8 cellular contexts compared by ENCODE assay signal in genomic region chr9:120714846-120715231, GRCh38. TPM values are rescaled to one million over a fixed set of nuclear protein-coding genes. Genes with fewer than 3 reads are reported as not detected.
DNase-seq lines count a peak whose midpoint lies in the region; ATAC-seq and TF ChIP-seq lines count a peak whose summit lies in the region.

No MANE protein-coding gene starts in this region.

- CTCF ChIA-PET in activated naive CD4-positive, alpha-beta T cell treated with anti-CD3 and anti-CD28 coated beads for 36 hours (lab: Charles Lee): interaction anchor here (1.0 to 1.4 kb wide), 2 partner anchors 12 to 95 kb away, joined by 3 to 4 read pairs; no protein-coding TSS in a partner anchor

- H3K9ac ChIP-seq in OCI-LY1 (ENCODE audit: low read length): peak overlapping the region; percentile 93

- ATAC-seq in esophagus mucosa (peak; percentile 67), HG02588 (IDR thresholded peaks at IDR 0.05; ENCODE audit: unreplicated experiment) (no peak)

- H3K27ac ChIP-seq in OCI-LY1 (ENCODE audit: low read depth, low read length, poor library complexity, severe bottlenecking): peak overlapping the region; percentile 29

- no peaks in the 10 kb centered on the region for H4K20me1 ChIP-seq in OCI-LY1 (ENCODE audit: insufficient read depth, low read length)

- no peak overlapping the region for H3K27ac Mint-ChIP-seq in activated naive CD4-positive, alpha-beta T cell treated with anti-CD3 and anti-CD28 coated beads for 36 hours
- peak overlapping the region; percentile 91 for H3K27ac Mint-ChIP-seq in progenitor cell of endocrine pancreas

- no peaks in the 10 kb centered on the region for H3K27me3 ChIP-seq in OCI-LY1 (ENCODE audit: insufficient read depth, low read length)

- H3K27me3 Mint-ChIP-seq in activated naive CD4-positive, alpha-beta T cell treated with anti-CD3 and anti-CD28 coated beads for 36 hours (ENCODE audit: low read depth): no peaks in the 10 kb centered on the region
- no peaks in the 10 kb centered on the region for H3K27me3 Mint-ChIP-seq in progenitor cell of endocrine pancreas

- H3F3A ChIP-seq in OCI-LY1 (ENCODE audit: insufficient read depth, low read length): no peaks in the 10 kb centered on the region

- H3K4me3 ChIP-seq in OCI-LY1 (ENCODE audit: low read depth, low read length, poor library complexity, severe bottlenecking): peak overlapping the region; percentile 84

- intact Hi-C loops in activated naive CD4-positive, alpha-beta T cell treated with anti-CD3 and anti-CD28 coated beads for 36 hours (cut with micrococcal nuclease): loop anchor here (1.0 to 5.0 kb wide), 10 partner anchors 41 to 487 kb away; partner anchors contain the start of genes CDK5RAP2, CNTRL, FBXW2 and RAB14

- H3K4me1 Mint-ChIP-seq in activated naive CD4-positive, alpha-beta T cell treated with anti-CD3 and anti-CD28 coated beads for 36 hours (ENCODE audit: low read depth): peaks cover 35% of the 10 kb centered on the region
- peaks cover 39% of the 10 kb centered on the region for H3K4me1 Mint-ChIP-seq in progenitor cell of endocrine pancreas (ENCODE audit: low read depth)

- H3K36me3 ChIP-seq in OCI-LY1 (ENCODE audit: insufficient read depth, low read length): no peaks in the 10 kb centered on the region

- H3K9me3 ChIP-seq in OCI-LY1 (ENCODE audit: low read length): no peaks in the 10 kb centered on the region

- no peaks in the 10 kb centered on the region for H3K9me2 ChIP-seq in OCI-LY1 (ENCODE audit: low read depth, low read length)

- peak overlapping the region; percentile 82 for H3K4me3 Mint-ChIP-seq in activated naive CD4-positive, alpha-beta T cell treated with anti-CD3 and anti-CD28 coated beads for 36 hours
- H3K4me3 Mint-ChIP-seq in progenitor cell of endocrine pancreas (ENCODE audit: low read depth): peak overlapping the region; percentile 84

- DNase-seq in activated naive CD4-positive, alpha-beta T cell treated with anti-CD3 and anti-CD28 coated beads for 36 hours: no peak
- DNase-seq in activated naive CD4-positive, alpha-beta T cell (lab: John Stamatoyannopoulos, UW): no peak
- DNase-seq in progenitor cell of endocrine pancreas (ENCODE audit: low spot score, unreplicated experiment) (peak; percentile 27), NCI-H187 (lab: John Stamatoyannopoulos, UW) (no peak), ACHN (no peak)

- no peaks in the 10 kb centered on the region for H3K36me3 Mint-ChIP-seq in activated naive CD4-positive, alpha-beta T cell treated with anti-CD3 and anti-CD28 coated beads for 36 hours (ENCODE audit: low read depth)
- peaks cover 2% of the 10 kb centered on the region for H3K36me3 Mint-ChIP-seq in progenitor cell of endocrine pancreas (ENCODE audit: insufficient read depth)

- no peaks in the 10 kb centered on the region for H3K9me3 Mint-ChIP-seq in activated naive CD4-positive, alpha-beta T cell treated with anti-CD3 and anti-CD28 coated beads for 36 hours
- H3K9me3 Mint-ChIP-seq in progenitor cell of endocrine pancreas (ENCODE audit: low read depth): no peaks in the 10 kb centered on the region

- TF ChIP-seq CTCF in OCI-LY1 (IDR thresholded peaks at IDR 0.05; ENCODE audit: low read length): no peak
- TF ChIP-seq CTCF in progenitor cell of endocrine pancreas (IDR thresholded peaks at IDR 0.05; ENCODE audit: unreplicated experiment): no peak

- H3K4me1 ChIP-seq in OCI-LY1 (ENCODE audit: insufficient read depth, low read length, severe bottlenecking): peaks cover 52% of the 10 kb centered on the region

- peak overlapping the region; percentile 88 for H3K4me2 ChIP-seq in OCI-LY1 (ENCODE audit: low read length)

- in situ Hi-C loops in ACHN (cut with HindIII; ENCODE audit: low pct_ligation_motif_present, low pct_unique_long_range_greater_than_20kb, low sequenced_read_pairs): no loop called here

- peak overlapping the region; percentile 33; the same call in 1 of the 2 replicates for H2AFZ ChIP-seq in OCI-LY1 (ENCODE audit: low read length)

- H3K79me2 ChIP-seq in OCI-LY1 (ENCODE audit: insufficient read depth, low read length): 0 out of 2 replicates have a peak, but pooled peaks cover 11% of the 10 kb centered on the region

RNA-seq across cellular contexts. Expression of gene MEGF9, which starts 0.6 kb away (rescaled TPM):
- total RNA-seq in activated naive CD4-positive, alpha-beta T cell treated with anti-CD3 and anti-CD28 coated beads for 36 hours: 1 to 10 TPM; 3.8 TPM
- total RNA-seq in esophagus mucosa (9.8 TPM), progenitor cell of endocrine pancreas (22.1 and 23.4 TPM in 2 replicates)
